Comparison of ENCODE assay signal across 10 cellular contexts in genomic region chr2:133561045-133561852, GRCh38. TPM values are rescaled to one million over a fixed set of nuclear protein-coding genes. Genes with fewer than 3 reads are reported as not detected.
DNase-seq lines count a peak whose midpoint lies in the region; ATAC-seq and TF ChIP-seq lines count a peak whose summit lies in the region.
"Had no signal": no experiment of that assay in that cellular context is flagged by ENCODE, and none has a peak within 500 bp of the region (broad histone marks: within the 10 kb centered on the region; RNA-seq: fewer than 3 reads in every experiment).

No MANE protein-coding gene starts in this region.

- no peaks in the 10 kb centered on the region for H3F3A ChIP-seq in DOHH2 (ENCODE audit: control insufficient read depth, insufficient read depth)

- H3K4me1 ChIP-seq in DOHH2 (ENCODE audit: control insufficient read depth, low read length), result no peaks in the 10 kb centered on the region
- no peaks in the 10 kb centered on the region for H3K4me1 ChIP-seq in HEK293 (ENCODE audit: control insufficient read depth, insufficient read depth, low read length)
- no peaks in the 10 kb centered on the region for H3K4me1 ChIP-seq in mammary epithelial cell (ENCODE audit: insufficient read depth, low read length)
- peaks cover 0 to 4% of the 10 kb centered on the region in 2 donors for H3K4me1 ChIP-seq in lung (ENCODE audit: control insufficient read depth in 2 of 2, insufficient read depth in 2 of 2, low read length in 2 of 2)
- H3K4me1 ChIP-seq: SJSA1 had no signal

- TF ChIP-seq CTCF in DOHH2 (IDR thresholded peaks at IDR 0.05; ENCODE audit: low read depth, low read length, poor library complexity, severe bottlenecking), result peak; percentile 66
- TF ChIP-seq CTCF in HEK293 (tag by site-specific recombination; IDR thresholded peaks at IDR 0.05), result peak; percentile 59
- peak; percentile 58 to 70 for TF ChIP-seq CTCF in mammary epithelial cell (conservative IDR thresholded peaks at IDR 0.05 in 1 of 2, IDR thresholded peaks at IDR 0.05 in 1 of 2; ENCODE audit: extremely low read depth in 1 of 2, insufficient read depth in 1 of 2, low read depth in 1 of 2, low read length in 2 of 2)
- TF ChIP-seq CTCF in lung (IDR thresholded peaks at IDR 0.05; ENCODE audit: control extremely low read depth, extremely low read depth), result peak; percentile 44

- dilution Hi-C loops in mammary epithelial cell (cut with HindIII; ENCODE audit: low sequenced_read_pairs), result no loop called here

- BruUV-seq in mammary epithelial cell (replicated peaks; lab: Mats Ljungman, UMichigan), result no TSS peak

- no peaks in the 10 kb centered on the region for H3K27me3 ChIP-seq in DOHH2 (ENCODE audit: control insufficient read depth, low read length)
- H3K27me3 ChIP-seq in mammary epithelial cell (ENCODE audit: insufficient read depth, low read length), result no peaks in the 10 kb centered on the region
- H3K27me3 ChIP-seq in lung (ENCODE audit: control insufficient read depth, insufficient read depth), result no peaks in the 10 kb centered on the region
- H3K27me3 ChIP-seq: SJSA1 had no signal

- H3K4me1 Mint-ChIP-seq in naive thymus-derived CD8-positive, alpha-beta T cell, result no peaks in the 10 kb centered on the region
- H3K4me1 Mint-ChIP-seq: naive B cell had no signal

- H3K4me3 ChIP-seq in DOHH2 (ENCODE audit: low read length), result no peak overlapping the region
- H3K4me3 ChIP-seq in HEK293 (ENCODE audit: low read depth, low read length), result no peak overlapping the region
- no peak overlapping the region for H3K4me3 ChIP-seq in mammary epithelial cell (replicated peaks in 1 of 3; ENCODE audit: insufficient read depth in 1 of 3, low read depth in 2 of 3, low read length in 3 of 3)
- H3K4me3 ChIP-seq in lung, result no peak overlapping the region
- H3K4me3 ChIP-seq: SJSA1 had no signal

- H4K20me1 ChIP-seq in DOHH2 (ENCODE audit: control insufficient read depth, insufficient read depth, low read depth, low read length) (no peaks in the 10 kb centered on the region), mammary epithelial cell (ENCODE audit: insufficient read depth, low read length) (no peaks in the 10 kb centered on the region)

- H3K9ac ChIP-seq in mammary epithelial cell (ENCODE audit: insufficient read depth, low read length), result no peak overlapping the region

- H2AFZ ChIP-seq in mammary epithelial cell (ENCODE audit: low read depth, low read length), result no peak overlapping the region

- WGBS in mammary epithelial cell (ENCODE audit: low coverage, missing lambda C conversion rate), result 42% methylated on average over 3 of the region's 3 CpGs
- WGBS in lung, 2 donors, result 41 to 46% methylated on average over 3 of the region's 3 CpGs

- no peaks in the 10 kb centered on the region for H3K9me2 ChIP-seq in DOHH2 (replicated peaks; ENCODE audit: control insufficient read depth, low read length)

- in situ Hi-C loops in mammary epithelial cell (cut with MboI; ENCODE audit: low sequenced_read_pairs in 2 of 2), result loop anchor here (10.0 to 25.0 kb wide), 2 partner anchors 84 to 299 kb away; no protein-coding TSS in a partner anchor

- peak; percentile 27 for DNase-seq in NCI-H2171 treated with DMSO at 0.1 percent for 48 hours (lab: John Stamatoyannopoulos, UW)
- peak; percentile 41 for DNase-seq in mammary epithelial cell
- DNase-seq in lung (ENCODE audit: low spot score), result no peak
- no peak for DNase-seq in naive thymus-derived CD8-positive, alpha-beta T cell
- no peak for DNase-seq in NK-92 (lab: John Stamatoyannopoulos, UW; ENCODE audit: unreplicated experiment)
- no peak for DNase-seq in activated T-cell treated with anti-CD3 and anti-CD28 coated beads, Interleukin-2, amount 50 U/mL, for 1 hour
- DNase-seq: naive B cell had no signal

- H3K4me2 ChIP-seq in DOHH2 (ENCODE audit: low read length) (no peak overlapping the region), mammary epithelial cell (ENCODE audit: insufficient read depth, low read depth, low read length) (no peak overlapping the region)

- no peak for ATAC-seq in lung (ENCODE audit: insufficient read depth, low FRiP score)
- ATAC-seq in naive thymus-derived CD8-positive, alpha-beta T cell, result no peak

- CTCF ChIA-PET in HEK293 (lab: Yijun Ruan, JAX), result interaction anchor here (0.5 to 3.5 kb wide), 35 partner anchors 13 to 1213 kb away, joined by 3 to 22 read pairs (median 4); no protein-coding TSS in a partner anchor
- CTCF ChIA-PET in mammary epithelial cell (lab: Charles Lee; ENCODE audit: low non-redundant PET), result interaction anchor here (0.6 to 2.4 kb wide), 3 partner anchors 28 to 298 kb away, joined by 3 to 24 read pairs (median 3); no protein-coding TSS in a partner anchor

- H3K9me3 ChIP-seq in DOHH2 (ENCODE audit: control insufficient read depth, insufficient read depth, low read length), result no peaks in the 10 kb centered on the region
- no peaks in the 10 kb centered on the region for H3K9me3 ChIP-seq in HEK293 (ENCODE audit: control insufficient read depth, insufficient read depth, low read depth, low read length)
- no peaks in the 10 kb centered on the region for H3K9me3 ChIP-seq in mammary epithelial cell (replicated peaks; ENCODE audit: insufficient read depth, low read length)
- H3K9me3 ChIP-seq in lung (ENCODE audit: control insufficient read depth in 2 of 2, insufficient read depth in 1 of 2, low read length in 1 of 2), result no peaks in the 10 kb centered on the region
- H3K9me3 ChIP-seq: SJSA1 had no signal

- intact Hi-C loops in mammary epithelial cell (cut with micrococcal nuclease), result loop anchor here (1.0 to 10.0 kb wide), 9 partner anchors 80 to 1294 kb away; no protein-coding TSS in a partner anchor

- no peaks in the 10 kb centered on the region for H3K36me3 Mint-ChIP-seq in naive thymus-derived CD8-positive, alpha-beta T cell
- H3K36me3 Mint-ChIP-seq: naive B cell had no signal

- no peaks in the 10 kb centered on the region for H3K36me3 ChIP-seq in DOHH2 (ENCODE audit: control insufficient read depth, low read length)
- H3K36me3 ChIP-seq in HEK293 (ENCODE audit: control insufficient read depth in 2 of 2, insufficient read depth in 1 of 2, low read length in 2 of 2), result no peaks in the 10 kb centered on the region
- no peaks in the 10 kb centered on the region for H3K36me3 ChIP-seq in mammary epithelial cell (ENCODE audit: insufficient read depth, low read length)
- H3K36me3 ChIP-seq in lung (ENCODE audit: control insufficient read depth in 2 of 2, insufficient read depth in 2 of 2, low read length in 2 of 2), result no peaks in the 10 kb centered on the region
- H3K36me3 ChIP-seq: SJSA1 had no signal

- H3K9me3 Mint-ChIP-seq in naive thymus-derived CD8-positive, alpha-beta T cell, result no peaks in the 10 kb centered on the region

- no peak overlapping the region for H3K4me3 Mint-ChIP-seq in naive thymus-derived CD8-positive, alpha-beta T cell
- H3K4me3 Mint-ChIP-seq: naive B cell had no signal

- H3K27me3 Mint-ChIP-seq in naive thymus-derived CD8-positive, alpha-beta T cell, result peaks cover 5 to 24% (median 12%) of the 10 kb centered on the region in 5 donors

- POLR2A ChIA-PET in HEK293 (lab: Yijun Ruan, JAX), result interaction anchor here (1.0 kb wide), 1 partner anchor 298 kb away, joined by 3 read pairs; no protein-coding TSS in a partner anchor
- POLR2A ChIA-PET in naive thymus-derived CD8-positive, alpha-beta T cell (lab: Charles Lee), result no interaction called here

- H3K27ac ChIP-seq in DOHH2 (ENCODE audit: low read depth, low read length), result no peak overlapping the region
- no peak overlapping the region for H3K27ac ChIP-seq in HEK293 (ENCODE audit: extremely low read depth, low read depth, low read length)
- no peak overlapping the region for H3K27ac ChIP-seq in mammary epithelial cell (ENCODE audit: insufficient read depth, low read depth, low read length)
- no peak overlapping the region for H3K27ac ChIP-seq in lung (ENCODE audit: low read depth in 1 of 2, low read length in 1 of 2)
- H3K27ac ChIP-seq: SJSA1 had no signal

- H3K79me2 ChIP-seq in DOHH2 (ENCODE audit: control insufficient read depth, low read length) (no peaks in the 10 kb centered on the region), mammary epithelial cell (ENCODE audit: insufficient read depth, low read length) (no peaks in the 10 kb centered on the region)

- no peak overlapping the region for H3K27ac Mint-ChIP-seq in naive thymus-derived CD8-positive, alpha-beta T cell
- H3K27ac Mint-ChIP-seq: naive B cell had no signal

TF ChIP-seq in HEK293, 187 proteins besides CTCF, POLR2A, EP300 and RAD21:
- peak; percentile 72 for TF ChIP-seq ZNF654 (tag by site-specific recombination; IDR thresholded peaks at IDR 0.05; ENCODE audit: low read depth)
- TF ChIP-seq, protein P1, sequence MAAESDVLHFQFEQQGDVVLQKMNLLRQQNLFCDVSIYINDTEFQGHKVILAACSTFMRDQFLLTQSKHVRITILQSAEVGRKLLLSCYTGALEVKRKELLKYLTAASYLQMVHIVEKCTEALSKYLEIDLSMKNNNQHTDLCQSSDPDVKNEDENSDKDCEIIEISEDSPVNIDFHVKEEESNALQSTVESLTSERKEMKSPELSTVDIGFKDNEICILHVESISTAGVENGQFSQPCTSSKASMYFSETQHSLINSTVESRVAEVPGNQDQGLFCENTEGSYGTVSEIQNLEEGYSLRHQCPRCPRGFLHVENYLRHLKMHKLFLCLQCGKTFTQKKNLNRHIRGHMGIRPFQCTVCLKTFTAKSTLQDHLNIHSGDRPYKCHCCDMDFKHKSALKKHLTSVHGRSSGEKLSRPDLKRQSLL (tag by site-specific recombination; IDR thresholded peaks at IDR 0.05), result no peak

RNA-seq across cellular contexts. Expression of gene NCKAP5, which starts 7.0 kb away (rescaled TPM):
- total RNA-seq in mammary epithelial cell (10 to 100 TPM in 1 of 2 donors, 1 to 10 TPM in 1; 9.3 to 10.5 TPM), lung (10 to 100 TPM; 10.6 to 20.2 TPM)
- polyA plus RNA-seq in mammary epithelial cell (1.1 TPM), lung (1 to 10 TPM; 2.3 to 5.6 TPM)
- 3.8 TPM for polyA minus RNA-seq in mammary epithelial cell
- total RNA-seq in naive thymus-derived CD8-positive, alpha-beta T cell, result not detected
- polyA plus RNA-seq in naive thymus-derived CD8-positive, alpha-beta T cell, result not detected

Comparison
In these comparisons a context has a peak if more than half of its experiments do, and no peak if none do; other contexts are left out.
1. DNase-seq: peak in NCI-H2171 treated with DMSO at 0.1 percent for 48 hours (single experiment) and mammary epithelial cell (single experiment); none in lung (single experiment), naive thymus-derived CD8-positive, alpha-beta T cell (0 of 10), NK-92 (single experiment) and activated T-cell treated with anti-CD3 and anti-CD28 coated beads, Interleukin-2, amount 50 U/mL, for 1 hour (single experiment).
2. RNA of gene NCKAP5, which starts 7.0 kb away (total RNA-seq): 10.6 to 20.2 TPM in lung and 9.3 to 10.5 TPM in mammary epithelial cell; not detected in naive thymus-derived CD8-positive, alpha-beta T cell; every median in the first group is over 10 times any median in the second.
3. Peak in every context shown above with its lines, with median percentiles within 50 percentile points of each other: CTCF ChIP-seq.